Comparison of ENCODE assay signal across 2 cellular contexts in the genomic region with DNA sequence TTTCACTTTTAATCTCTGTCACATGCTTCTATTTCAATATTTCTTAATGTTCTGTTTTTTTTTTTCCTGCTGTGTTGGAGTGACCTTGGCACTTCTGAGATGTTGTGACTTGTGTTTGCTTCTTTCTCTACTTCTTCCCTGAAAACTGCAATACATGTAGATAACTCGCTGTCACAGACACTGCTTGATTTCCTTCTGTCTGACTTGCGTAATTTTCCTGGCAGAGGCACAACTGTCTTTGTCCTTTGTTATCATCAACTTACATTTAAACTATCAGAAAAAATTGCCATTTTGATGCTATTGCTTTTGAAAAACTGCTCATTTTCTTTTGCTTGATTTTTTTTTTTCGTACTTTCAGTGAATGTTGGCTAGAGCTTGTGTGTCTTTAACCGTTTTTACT.
TF ChIP-seq lines count a peak whose summit lies in the region.

No MANE protein-coding gene starts in this region.

TF ChIP-seq in A549, 52 proteins besides CTCF, POLR2A, EP300 and RAD21:
- TF ChIP-seq CHD2 (IDR thresholded peaks at IDR 0.05; ENCODE audit: low read length, partially characterized antibody), result no peak
- peak; percentile 37 to 68; a peak in 2 of 5 replicates for TF ChIP-seq JUN (IDR thresholded peaks at IDR 0.05)
- TF ChIP-seq TP53 (CRISPR knock-in tag; IDR thresholded peaks at IDR 0.05), result no peak
- TF ChIP-seq HOXB5 (CRISPR knock-in tag; IDR thresholded peaks at IDR 0.05), result no peak
- no peak for TF ChIP-seq RFX5 (IDR thresholded peaks at IDR 0.05)
- no peak for TF ChIP-seq HOXA7 (CRISPR knock-in tag; IDR thresholded peaks at IDR 0.05)
- TF ChIP-seq PHF8 (IDR thresholded peaks at IDR 0.05; ENCODE audit: borderline replicate concordance, low read depth), result no peak
- TF ChIP-seq JUNB (IDR thresholded peaks at IDR 0.05), result peak; percentile 65; the same call in 1 of the 2 replicates
- TF ChIP-seq FOXS1 (CRISPR knock-in tag; IDR thresholded peaks at IDR 0.05), result no peak
- no peak for TF ChIP-seq ZFP36 (IDR thresholded peaks at IDR 0.05; ENCODE audit: borderline replicate concordance, partially characterized antibody)
- no peak for TF ChIP-seq HDAC2 (IDR thresholded peaks at IDR 0.05)
- TF ChIP-seq, protein P1, sequence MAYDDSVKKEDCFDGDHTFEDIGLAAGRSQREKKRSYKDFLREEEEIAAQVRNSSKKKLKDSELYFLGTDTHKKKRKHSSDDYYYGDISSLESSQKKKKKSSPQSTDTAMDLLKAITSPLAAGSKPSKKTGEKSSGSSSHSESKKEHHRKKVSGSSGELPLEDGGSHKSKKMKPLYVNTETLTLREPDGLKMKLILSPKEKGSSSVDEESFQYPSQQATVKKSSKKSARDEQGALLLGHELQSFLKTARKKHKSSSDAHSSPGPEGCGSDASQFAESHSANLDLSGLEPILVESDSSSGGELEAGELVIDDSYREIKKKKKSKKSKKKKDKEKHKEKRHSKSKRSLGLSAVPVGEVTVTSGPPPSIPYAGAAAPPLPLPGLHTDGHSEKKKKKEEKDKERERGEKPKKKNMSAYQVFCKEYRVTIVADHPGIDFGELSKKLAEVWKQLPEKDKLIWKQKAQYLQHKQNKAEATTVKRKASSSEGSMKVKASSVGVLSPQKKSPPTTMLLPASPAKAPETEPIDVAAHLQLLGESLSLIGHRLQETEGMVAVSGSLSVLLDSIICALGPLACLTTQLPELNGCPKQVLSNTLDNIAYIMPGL (CRISPR knock-in tag; IDR thresholded peaks at IDR 0.05; ENCODE audit: borderline replicate concordance), result no peak
- no peak for TF ChIP-seq POLR2AphosphoS2 (conservative IDR thresholded peaks at IDR 0.05; ENCODE audit: low read length)
- peak; percentile 22; the same call in 1 of the 3 replicates for TF ChIP-seq SMC3 (IDR thresholded peaks at IDR 0.05)
- peak; percentile 68; the same call in 1 of the 2 replicates for TF ChIP-seq GATA3 (IDR thresholded peaks at IDR 0.05; ENCODE audit: borderline replicate concordance)
- TF ChIP-seq, protein P2, sequence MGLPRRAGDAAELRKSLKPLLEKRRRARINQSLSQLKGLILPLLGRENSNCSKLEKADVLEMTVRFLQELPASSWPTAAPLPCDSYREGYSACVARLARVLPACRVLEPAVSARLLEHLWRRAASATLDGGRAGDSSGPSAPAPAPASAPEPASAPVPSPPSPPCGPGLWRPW (IDR thresholded peaks at IDR 0.05), result peak; percentile 62
- peak; percentile 96 to 99 for TF ChIP-seq CEBPB (IDR thresholded peaks at IDR 0.05)
- no peak for TF ChIP-seq HEYL (CRISPR knock-in tag; IDR thresholded peaks at IDR 0.05)
- no peak for TF ChIP-seq RARB (CRISPR knock-in tag; IDR thresholded peaks at IDR 0.05)
- no peak for TF ChIP-seq CBX2 (IDR thresholded peaks at IDR 0.05; ENCODE audit: borderline replicate concordance, low read depth)
- no peak for TF ChIP-seq MAZ (IDR thresholded peaks at IDR 0.05; ENCODE audit: borderline replicate concordance, low read depth, low read length)
- TF ChIP-seq FOSL2 (IDR thresholded peaks at IDR 0.05), result 0 out of 2 replicates have a peak, but pooled peaks have one; percentile 23
- TF ChIP-seq FOSL2 (CRISPR knock-in tag; IDR thresholded peaks at IDR 0.05), result 0 out of 2 replicates have a peak, but pooled peaks have one; percentile 26

TF ChIP-seq in K562, 482 proteins besides CTCF, POLR2A, EP300 and RAD21:
- no peak for TF ChIP-seq NEUROD1 (IDR thresholded peaks at IDR 0.05; ENCODE audit: borderline replicate concordance, low read depth, low read length, partially characterized antibody)
- peak; percentile 95 for TF ChIP-seq CEBPB (tag; IDR thresholded peaks at IDR 0.05)
- TF ChIP-seq ZNF12 (CRISPR knock-in tag; IDR thresholded peaks at IDR 0.05), result no peak
- TF ChIP-seq CEBPG (CRISPR knock-in tag; IDR thresholded peaks at IDR 0.05), result no peak
- TF ChIP-seq CEBPG (tag; conservative IDR thresholded peaks at IDR 0.05 in 1 of 2, IDR thresholded peaks at IDR 0.05 in 1 of 2), result peak; percentile 84 to 96
- peak in 1 of 2 experiments; percentile 54; a peak in 1 of 4 replicates for TF ChIP-seq RCOR1 (IDR thresholded peaks at IDR 0.05; ENCODE audit: borderline replicate concordance in 1 of 2, low read depth in 2 of 2, low read length in 2 of 2)
- TF ChIP-seq ETV5 (CRISPR knock-in tag; IDR thresholded peaks at IDR 0.05; ENCODE audit: low read depth), result no peak
- TF ChIP-seq TAL1 (IDR thresholded peaks at IDR 0.05), result no peak
- TF ChIP-seq FOS (IDR thresholded peaks at IDR 0.05; ENCODE audit: extremely low read depth, insufficient read length), result no peak
- TF ChIP-seq, protein P3, sequence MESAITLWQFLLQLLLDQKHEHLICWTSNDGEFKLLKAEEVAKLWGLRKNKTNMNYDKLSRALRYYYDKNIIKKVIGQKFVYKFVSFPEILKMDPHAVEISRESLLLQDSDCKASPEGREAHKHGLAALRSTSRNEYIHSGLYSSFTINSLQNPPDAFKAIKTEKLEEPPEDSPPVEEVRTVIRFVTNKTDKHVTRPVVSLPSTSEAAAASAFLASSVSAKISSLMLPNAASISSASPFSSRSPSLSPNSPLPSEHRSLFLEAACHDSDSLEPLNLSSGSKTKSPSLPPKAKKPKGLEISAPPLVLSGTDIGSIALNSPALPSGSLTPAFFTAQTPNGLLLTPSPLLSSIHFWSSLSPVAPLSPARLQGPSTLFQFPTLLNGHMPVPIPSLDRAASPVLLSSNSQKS (CRISPR knock-in tag; IDR thresholded peaks at IDR 0.05), result no peak
- no peak for TF ChIP-seq SIN3B (IDR thresholded peaks at IDR 0.05; ENCODE audit: low read depth)
- TF ChIP-seq, protein P4, sequence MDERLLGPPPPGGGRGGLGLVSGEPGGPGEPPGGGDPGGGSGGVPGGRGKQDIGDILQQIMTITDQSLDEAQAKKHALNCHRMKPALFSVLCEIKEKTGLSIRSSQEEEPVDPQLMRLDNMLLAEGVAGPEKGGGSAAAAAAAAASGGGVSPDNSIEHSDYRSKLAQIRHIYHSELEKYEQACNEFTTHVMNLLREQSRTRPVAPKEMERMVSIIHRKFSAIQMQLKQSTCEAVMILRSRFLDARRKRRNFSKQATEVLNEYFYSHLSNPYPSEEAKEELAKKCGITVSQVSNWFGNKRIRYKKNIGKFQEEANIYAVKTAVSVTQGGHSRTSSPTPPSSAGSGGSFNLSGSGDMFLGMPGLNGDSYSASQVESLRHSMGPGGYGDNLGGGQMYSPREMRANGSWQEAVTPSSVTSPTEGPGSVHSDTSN (CRISPR knock-in tag; IDR thresholded peaks at IDR 0.05; ENCODE audit: low read depth), result no peak
- TF ChIP-seq, protein P4 (tag; conservative IDR thresholded peaks at IDR 0.05; ENCODE audit: low read depth), result peak; percentile 40; the same call in 1 of the 2 replicates
- no peak for TF ChIP-seq PYGO2 (tag; IDR thresholded peaks at IDR 0.05)
- TF ChIP-seq ZNF778 (CRISPR knock-in tag; IDR thresholded peaks at IDR 0.05), result no peak
- no peak for TF ChIP-seq TCF3 (CRISPR knock-in tag; IDR thresholded peaks at IDR 0.05)
- TF ChIP-seq, protein P5, sequence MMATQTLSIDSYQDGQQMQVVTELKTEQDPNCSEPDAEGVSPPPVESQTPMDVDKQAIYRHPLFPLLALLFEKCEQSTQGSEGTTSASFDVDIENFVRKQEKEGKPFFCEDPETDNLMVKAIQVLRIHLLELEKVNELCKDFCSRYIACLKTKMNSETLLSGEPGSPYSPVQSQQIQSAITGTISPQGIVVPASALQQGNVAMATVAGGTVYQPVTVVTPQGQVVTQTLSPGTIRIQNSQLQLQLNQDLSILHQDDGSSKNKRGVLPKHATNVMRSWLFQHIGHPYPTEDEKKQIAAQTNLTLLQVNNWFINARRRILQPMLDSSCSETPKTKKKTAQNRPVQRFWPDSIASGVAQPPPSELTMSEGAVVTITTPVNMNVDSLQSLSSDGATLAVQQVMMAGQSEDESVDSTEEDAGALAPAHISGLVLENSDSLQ (IDR thresholded peaks at IDR 0.05), result 0 out of 2 replicates have a peak, but pooled peaks have one; percentile 18
- no peak for TF ChIP-seq ZNF695 (CRISPR knock-in tag; IDR thresholded peaks at IDR 0.05)
- no peak for TF ChIP-seq ETV6 (IDR thresholded peaks at IDR 0.05; ENCODE audit: borderline replicate concordance in 1 of 2, low read depth in 2 of 2, low read length in 1 of 2)
- TF ChIP-seq ETV6 (CRISPR knock-in tag; IDR thresholded peaks at IDR 0.05; ENCODE audit: borderline replicate concordance), result no peak
- TF ChIP-seq ZNF165 (CRISPR knock-in tag; IDR thresholded peaks at IDR 0.05; ENCODE audit: borderline replicate concordance), result no peak
- no peak for TF ChIP-seq TOE1 (IDR thresholded peaks at IDR 0.05; ENCODE audit: borderline replicate concordance)
- TF ChIP-seq TOE1 (CRISPR knock-in tag; IDR thresholded peaks at IDR 0.05; ENCODE audit: borderline replicate concordance, low read depth), result no peak
- TF ChIP-seq FOXM1 (IDR thresholded peaks at IDR 0.05; ENCODE audit: low read depth), result no peak
- TF ChIP-seq FOXM1 (CRISPR knock-in tag; IDR thresholded peaks at IDR 0.05; ENCODE audit: low read depth), result no peak
- peak; percentile 57 for TF ChIP-seq SOX6 (IDR thresholded peaks at IDR 0.05)
- no peak for TF ChIP-seq CREBBP (IDR thresholded peaks at IDR 0.05; ENCODE audit: low read depth, low read length)
- TF ChIP-seq KLF13 (tag; IDR thresholded peaks at IDR 0.05; ENCODE audit: borderline replicate concordance, low read depth), result no peak
- TF ChIP-seq MECOM (CRISPR knock-in tag; IDR thresholded peaks at IDR 0.05), result peak; percentile 91
- TF ChIP-seq, protein P6, sequence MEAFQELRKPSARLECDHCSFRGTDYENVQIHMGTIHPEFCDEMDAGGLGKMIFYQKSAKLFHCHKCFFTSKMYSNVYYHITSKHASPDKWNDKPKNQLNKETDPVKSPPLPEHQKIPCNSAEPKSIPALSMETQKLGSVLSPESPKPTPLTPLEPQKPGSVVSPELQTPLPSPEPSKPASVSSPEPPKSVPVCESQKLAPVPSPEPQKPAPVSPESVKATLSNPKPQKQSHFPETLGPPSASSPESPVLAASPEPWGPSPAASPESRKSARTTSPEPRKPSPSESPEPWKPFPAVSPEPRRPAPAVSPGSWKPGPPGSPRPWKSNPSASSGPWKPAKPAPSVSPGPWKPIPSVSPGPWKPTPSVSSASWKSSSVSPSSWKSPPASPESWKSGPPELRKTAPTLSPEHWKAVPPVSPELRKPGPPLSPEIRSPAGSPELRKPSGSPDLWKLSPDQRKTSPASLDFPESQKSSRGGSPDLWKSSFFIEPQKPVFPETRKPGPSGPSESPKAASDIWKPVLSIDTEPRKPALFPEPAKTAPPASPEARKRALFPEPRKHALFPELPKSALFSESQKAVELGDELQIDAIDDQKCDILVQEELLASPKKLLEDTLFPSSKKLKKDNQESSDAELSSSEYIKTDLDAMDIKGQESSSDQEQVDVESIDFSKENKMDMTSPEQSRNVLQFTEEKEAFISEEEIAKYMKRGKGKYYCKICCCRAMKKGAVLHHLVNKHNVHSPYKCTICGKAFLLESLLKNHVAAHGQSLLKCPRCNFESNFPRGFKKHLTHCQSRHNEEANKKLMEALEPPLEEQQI (IDR thresholded peaks at IDR 0.05), result no peak
- TF ChIP-seq GTF2A2 (tag; IDR thresholded peaks at IDR 0.05), result no peak
- TF ChIP-seq ZNF668 (CRISPR knock-in tag; IDR thresholded peaks at IDR 0.05), result no peak
- no peak for TF ChIP-seq XRCC5 (IDR thresholded peaks at IDR 0.05; ENCODE audit: low read depth, low read length)
